ENCODE assay signal across 1 cellular context in genomic region chr2:138110453-138111083, GRCh38.
A peak's percentile ranks its signal among the peaks of the same experiment; 100 is the strongest.
TF ChIP-seq lines count a peak whose summit lies in the region.

No MANE protein-coding gene starts in this region.

TF ChIP-seq in HepG2, 621 proteins besides CTCF, POLR2A, EP300 and RAD21 (continued from another document and continues in another):
- TF ChIP-seq RBM22 (optimal IDR thresholded peaks at IDR 0.05; ENCODE audit: low read length), result no peak
- TF ChIP-seq GPN1 (CRISPR knock-in tag; IDR thresholded peaks at IDR 0.05; ENCODE audit: borderline replicate concordance), result no peak
- peak; percentile 81 to 91 for TF ChIP-seq NR2F1 (CRISPR knock-in tag; IDR thresholded peaks at IDR 0.05)
- peak; percentile 42; the same call in 1 of the 2 replicates for TF ChIP-seq SETDB1 (CRISPR knock-in tag; IDR thresholded peaks at IDR 0.05; ENCODE audit: borderline replicate concordance)
- no peak for TF ChIP-seq MEIS2 (CRISPR knock-in tag; IDR thresholded peaks at IDR 0.05)
- TF ChIP-seq, protein P1, sequence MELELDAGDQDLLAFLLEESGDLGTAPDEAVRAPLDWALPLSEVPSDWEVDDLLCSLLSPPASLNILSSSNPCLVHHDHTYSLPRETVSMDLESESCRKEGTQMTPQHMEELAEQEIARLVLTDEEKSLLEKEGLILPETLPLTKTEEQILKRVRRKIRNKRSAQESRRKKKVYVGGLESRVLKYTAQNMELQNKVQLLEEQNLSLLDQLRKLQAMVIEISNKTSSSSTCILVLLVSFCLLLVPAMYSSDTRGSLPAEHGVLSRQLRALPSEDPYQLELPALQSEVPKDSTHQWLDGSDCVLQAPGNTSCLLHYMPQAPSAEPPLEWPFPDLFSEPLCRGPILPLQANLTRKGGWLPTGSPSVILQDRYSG (CRISPR knock-in tag; IDR thresholded peaks at IDR 0.05), result no peak; the same call in 1 of the 2 replicates
- TF ChIP-seq ZNF747 (CRISPR knock-in tag; IDR thresholded peaks at IDR 0.05; ENCODE audit: borderline replicate concordance), result peak; percentile 15; the same call in 1 of the 2 replicates
- no peak for TF ChIP-seq ZNF607 (CRISPR knock-in tag; IDR thresholded peaks at IDR 0.05; ENCODE audit: borderline replicate concordance)
- TF ChIP-seq PHF20 (CRISPR knock-in tag; IDR thresholded peaks at IDR 0.05), result no peak
- TF ChIP-seq ZNF205 (CRISPR knock-in tag; IDR thresholded peaks at IDR 0.05), result 0 out of 2 replicates have a peak, but pooled peaks have one; percentile 49
- no peak for TF ChIP-seq TEAD2 (CRISPR knock-in tag; IDR thresholded peaks at IDR 0.05)
- TF ChIP-seq ZNF234 (CRISPR knock-in tag; conservative IDR thresholded peaks at IDR 0.05), result no peak
- no peak for TF ChIP-seq ZNF776 (CRISPR knock-in tag; IDR thresholded peaks at IDR 0.05)
- peak; percentile 46; the same call in 1 of the 2 replicates for TF ChIP-seq ZNF713 (CRISPR knock-in tag; IDR thresholded peaks at IDR 0.05)
- TF ChIP-seq PHF5A (CRISPR knock-in tag; IDR thresholded peaks at IDR 0.05; ENCODE audit: low read depth, unreplicated experiment), result no peak
- TF ChIP-seq, protein P2, sequence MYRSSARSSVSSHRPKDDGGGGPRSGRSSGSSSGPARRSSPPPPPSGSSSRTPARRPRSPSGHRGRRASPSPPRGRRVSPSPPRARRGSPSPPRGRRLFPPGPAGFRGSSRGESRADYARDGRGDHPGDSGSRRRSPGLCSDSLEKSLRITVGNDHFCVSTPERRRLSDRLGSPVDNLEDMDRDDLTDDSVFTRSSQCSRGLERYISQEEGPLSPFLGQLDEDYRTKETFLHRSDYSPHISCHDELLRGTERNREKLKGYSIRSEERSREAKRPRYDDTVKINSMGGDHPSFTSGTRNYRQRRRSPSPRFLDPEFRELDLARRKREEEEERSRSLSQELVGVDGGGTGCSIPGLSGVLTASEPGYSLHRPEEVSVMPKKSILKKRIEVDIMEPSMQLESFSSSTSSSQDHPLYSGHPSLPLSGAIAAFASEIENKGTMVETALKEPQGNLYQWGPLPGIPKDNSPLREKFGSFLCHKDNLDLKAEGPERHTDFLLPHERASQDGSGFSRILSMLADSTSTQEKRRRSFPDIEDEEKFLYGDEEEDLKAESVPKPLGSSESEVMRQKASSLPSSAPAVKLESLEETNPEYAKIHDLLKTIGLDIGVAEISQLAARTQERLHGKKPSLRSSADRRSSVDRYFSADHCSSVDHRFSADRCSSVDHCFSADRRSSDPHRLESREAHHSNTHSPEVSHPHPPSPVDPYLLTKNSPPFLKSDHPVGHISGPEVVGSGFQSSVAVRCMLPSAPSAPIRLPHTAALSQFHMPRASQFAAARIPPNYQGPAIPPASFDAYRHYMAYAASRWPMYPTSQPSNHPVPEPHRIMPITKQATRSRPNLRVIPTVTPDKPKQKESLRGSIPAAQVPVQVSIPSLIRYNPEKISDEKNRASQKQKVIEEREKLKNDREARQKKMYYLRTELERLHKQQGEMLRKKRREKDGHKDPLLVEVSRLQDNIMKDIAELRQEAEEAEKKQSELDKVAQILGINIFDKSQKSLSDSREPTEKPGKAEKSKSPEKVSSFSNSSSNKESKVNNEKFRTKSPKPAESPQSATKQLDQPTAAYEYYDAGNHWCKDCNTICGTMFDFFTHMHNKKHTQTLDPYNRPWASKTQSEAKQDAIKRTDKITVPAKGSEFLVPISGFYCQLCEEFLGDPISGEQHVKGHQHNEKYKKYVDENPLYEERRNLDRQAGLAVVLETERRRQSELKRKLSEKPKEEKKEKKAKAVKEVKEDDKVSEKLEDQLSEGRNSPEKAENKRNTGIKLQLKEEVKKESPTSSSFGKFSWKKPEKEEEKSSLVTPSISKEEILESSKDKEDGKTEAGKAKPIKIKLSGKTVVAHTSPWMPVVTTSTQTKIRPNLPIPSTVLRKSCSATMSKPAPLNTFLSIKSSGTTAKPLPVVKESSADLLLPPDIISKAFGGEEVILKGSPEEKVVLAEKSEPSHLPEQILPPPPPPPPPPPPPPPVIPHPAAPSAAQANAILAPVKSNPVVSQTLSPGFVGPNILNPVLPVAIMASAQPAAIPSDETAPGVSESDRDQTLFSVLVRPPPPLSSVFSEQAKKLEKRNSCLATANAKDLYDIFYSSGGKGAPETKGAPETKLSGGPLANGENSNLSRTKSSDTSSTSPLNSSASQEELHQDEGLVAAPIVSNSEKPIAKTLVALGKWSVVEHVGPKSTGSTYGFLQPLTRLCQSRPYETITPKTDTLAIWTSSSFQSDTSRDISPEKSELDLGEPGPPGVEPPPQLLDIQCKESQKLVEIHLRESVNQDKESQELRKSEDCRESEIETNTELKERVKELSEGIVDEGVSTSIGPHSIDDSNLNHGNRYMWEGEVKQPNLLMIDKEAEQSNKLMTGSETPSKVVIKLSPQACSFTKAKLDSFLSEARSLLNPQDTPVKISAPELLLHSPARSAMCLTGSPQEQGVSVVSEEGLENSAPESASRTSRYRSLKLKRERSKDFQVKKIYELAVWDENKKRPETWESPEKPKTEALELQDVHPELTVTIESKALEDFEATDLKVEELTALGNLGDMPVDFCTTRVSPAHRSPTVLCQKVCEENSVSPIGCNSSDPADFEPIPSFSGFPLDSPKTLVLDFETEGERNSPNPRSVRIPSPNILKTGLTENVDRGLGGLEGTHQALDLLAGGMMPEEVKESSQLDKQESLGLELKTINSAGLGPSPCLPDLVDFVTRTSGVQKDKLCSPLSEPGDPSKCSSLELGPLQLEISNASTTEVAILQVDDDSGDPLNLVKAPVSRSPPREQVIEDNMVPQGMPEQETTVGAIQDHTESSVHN (CRISPR knock-in tag; IDR thresholded peaks at IDR 0.05), result no peak
- no peak for TF ChIP-seq GABPA (IDR thresholded peaks at IDR 0.05; ENCODE audit: low read depth, low read length)
- peak; percentile 45 for TF ChIP-seq GABPA (CRISPR knock-in tag; IDR thresholded peaks at IDR 0.05; ENCODE audit: low read depth)
- TF ChIP-seq CBX2 (IDR thresholded peaks at IDR 0.05; ENCODE audit: low read depth, low read length), result no peak
- TF ChIP-seq CBX2 (CRISPR knock-in tag; IDR thresholded peaks at IDR 0.05; ENCODE audit: low read depth), result no peak
- no peak for TF ChIP-seq THYN1 (CRISPR knock-in tag; IDR thresholded peaks at IDR 0.05; ENCODE audit: borderline replicate concordance, low read depth)
- TF ChIP-seq ZFP1 (CRISPR knock-in tag; IDR thresholded peaks at IDR 0.05), result peak; percentile 89; the same call in 1 of the 2 replicates
- TF ChIP-seq ZNF333 (CRISPR knock-in tag; IDR thresholded peaks at IDR 0.05; ENCODE audit: borderline replicate concordance), result no peak
- TF ChIP-seq FOXA1 (IDR thresholded peaks at IDR 0.05), result no peak
- peak; percentile 87 for TF ChIP-seq FOXA1 (CRISPR knock-in tag; IDR thresholded peaks at IDR 0.05)
- no peak for TF ChIP-seq ZNF800 (CRISPR knock-in tag; IDR thresholded peaks at IDR 0.05)
- TF ChIP-seq HES4 (CRISPR knock-in tag; IDR thresholded peaks at IDR 0.05; ENCODE audit: borderline replicate concordance), result no peak
- TF ChIP-seq, protein P3, sequence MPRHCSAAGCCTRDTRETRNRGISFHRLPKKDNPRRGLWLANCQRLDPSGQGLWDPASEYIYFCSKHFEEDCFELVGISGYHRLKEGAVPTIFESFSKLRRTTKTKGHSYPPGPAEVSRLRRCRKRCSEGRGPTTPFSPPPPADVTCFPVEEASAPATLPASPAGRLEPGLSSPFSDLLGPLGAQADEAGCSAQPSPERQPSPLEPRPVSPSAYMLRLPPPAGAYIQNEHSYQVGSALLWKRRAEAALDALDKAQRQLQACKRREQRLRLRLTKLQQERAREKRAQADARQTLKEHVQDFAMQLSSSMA (CRISPR knock-in tag; IDR thresholded peaks at IDR 0.05), result no peak
- TF ChIP-seq ZNF432 (CRISPR knock-in tag; IDR thresholded peaks at IDR 0.05; ENCODE audit: borderline replicate concordance), result no peak
- TF ChIP-seq TCF7L2 (IDR thresholded peaks at IDR 0.05; ENCODE audit: low read depth, low read length), result peak; percentile 58; the same call in 1 of the 2 replicates
- TF ChIP-seq KMT2B (CRISPR knock-in tag; IDR thresholded peaks at IDR 0.05), result 0 out of 2 replicates have a peak, but pooled peaks have one; percentile 31
- TF ChIP-seq ZNF777 (CRISPR knock-in tag; IDR thresholded peaks at IDR 0.05), result no peak
- TF ChIP-seq HMGXB4 (CRISPR knock-in tag; IDR thresholded peaks at IDR 0.05; ENCODE audit: borderline replicate concordance in 1 of 2, low read depth in 1 of 2), result no peak
- TF ChIP-seq ZNF567 (CRISPR knock-in tag; IDR thresholded peaks at IDR 0.05; ENCODE audit: borderline replicate concordance), result no peak
- TF ChIP-seq ZNF598 (CRISPR knock-in tag; IDR thresholded peaks at IDR 0.05; ENCODE audit: borderline replicate concordance), result no peak
- no peak for TF ChIP-seq U2AF2 (IDR thresholded peaks at IDR 0.05; ENCODE audit: low read depth, low read length)
- TF ChIP-seq MIER3 (CRISPR knock-in tag; IDR thresholded peaks at IDR 0.05; ENCODE audit: borderline replicate concordance), result peak; percentile 86; the same call in 1 of the 2 replicates
- TF ChIP-seq ZNF674 (CRISPR knock-in tag; IDR thresholded peaks at IDR 0.05; ENCODE audit: low read depth), result no peak
- TF ChIP-seq NCOA1 (CRISPR knock-in tag; IDR thresholded peaks at IDR 0.05), result no peak
- TF ChIP-seq ZNF501 (CRISPR knock-in tag; IDR thresholded peaks at IDR 0.05), result no peak
- TF ChIP-seq TSC22D2 (CRISPR knock-in tag; IDR thresholded peaks at IDR 0.05; ENCODE audit: borderline replicate concordance), result no peak; the same call in 1 of the 2 replicates
- TF ChIP-seq ZFP36 (IDR thresholded peaks at IDR 0.05; ENCODE audit: borderline replicate concordance, low read depth, low read length, partially characterized antibody), result no peak
- no peak; the same call in 1 of the 2 replicates for TF ChIP-seq ZNF430 (CRISPR knock-in tag; IDR thresholded peaks at IDR 0.05)
- TF ChIP-seq ZBTB44 (CRISPR knock-in tag; IDR thresholded peaks at IDR 0.05), result no peak
- no peak for TF ChIP-seq ZNF343 (CRISPR knock-in tag; IDR thresholded peaks at IDR 0.05)
